1 cellular context compared by ENCODE assay signal in genomic region chrX:1029494-1029893, GRCh38.
TF ChIP-seq lines count a peak whose summit lies in the region.

No MANE protein-coding gene starts in this region.

TF ChIP-seq in GM23338, 12 proteins besides CTCF, POLR2A, EP300 and RAD21 (continued from another document):
- TF ChIP-seq REST (IDR thresholded peaks at IDR 0.05; ENCODE audit: unreplicated experiment) (no peak), JUNB (IDR thresholded peaks at IDR 0.05; ENCODE audit: unreplicated experiment) (no peak), POLR2AphosphoS5 (IDR thresholded peaks at IDR 0.05; ENCODE audit: low read depth) (no peak)
